8 cellular contexts compared by ENCODE assay signal in the genomic region with DNA sequence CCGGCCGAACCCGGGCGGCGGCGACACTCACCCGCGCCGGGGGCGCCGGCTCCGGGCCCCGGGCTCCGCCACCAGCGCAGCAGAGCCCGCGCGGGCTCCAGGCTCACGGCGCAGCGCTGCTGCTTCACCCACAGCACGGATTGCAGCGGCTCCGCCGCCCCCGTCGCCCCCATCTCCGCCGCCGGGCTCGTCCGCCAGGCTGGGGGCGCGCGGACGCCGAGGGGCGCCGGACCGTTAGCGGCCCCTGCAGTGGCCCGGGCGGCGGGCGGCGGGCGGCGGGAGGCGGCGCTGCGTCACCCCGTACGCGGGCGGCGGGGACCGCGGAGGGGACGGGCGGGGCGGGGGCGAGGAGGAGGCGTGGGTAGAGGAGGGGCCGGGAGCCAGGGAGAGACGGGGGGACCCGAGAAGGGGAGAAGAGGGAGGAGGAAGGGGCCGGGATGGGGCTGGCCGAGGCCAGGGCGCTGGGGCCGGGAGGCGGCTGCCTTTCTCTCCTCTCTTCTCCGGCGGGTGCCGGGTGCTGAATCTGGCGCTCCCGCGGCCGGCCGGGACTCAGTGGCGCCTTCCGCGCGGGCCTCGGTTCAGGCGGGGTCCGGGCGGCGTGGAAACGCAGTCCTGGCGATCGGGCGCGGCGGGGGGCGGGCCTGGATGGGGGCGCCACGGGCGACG. TPM values are rescaled to one million over a fixed set of nuclear protein-coding genes. Genes with fewer than 3 reads are reported as not detected.
A peak's percentile ranks its signal among the peaks of the same experiment; 100 is the strongest.
DNase-seq lines count a peak whose midpoint lies in the region; ATAC-seq, FAIRE-seq and TF ChIP-seq lines count a peak whose summit lies in the region.

A gene with protein sequence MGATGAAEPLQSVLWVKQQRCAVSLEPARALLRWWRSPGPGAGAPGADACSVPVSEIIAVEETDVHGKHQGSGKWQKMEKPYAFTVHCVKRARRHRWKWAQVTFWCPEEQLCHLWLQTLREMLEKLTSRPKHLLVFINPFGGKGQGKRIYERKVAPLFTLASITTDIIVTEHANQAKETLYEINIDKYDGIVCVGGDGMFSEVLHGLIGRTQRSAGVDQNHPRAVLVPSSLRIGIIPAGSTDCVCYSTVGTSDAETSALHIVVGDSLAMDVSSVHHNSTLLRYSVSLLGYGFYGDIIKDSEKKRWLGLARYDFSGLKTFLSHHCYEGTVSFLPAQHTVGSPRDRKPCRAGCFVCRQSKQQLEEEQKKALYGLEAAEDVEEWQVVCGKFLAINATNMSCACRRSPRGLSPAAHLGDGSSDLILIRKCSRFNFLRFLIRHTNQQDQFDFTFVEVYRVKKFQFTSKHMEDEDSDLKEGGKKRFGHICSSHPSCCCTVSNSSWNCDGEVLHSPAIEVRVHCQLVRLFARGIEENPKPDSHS (minus strand): TSS at position 277 of the 666 bp plus-strand sequence. CDS start 104 bp downstream, at position 173.

- DNase-seq in NCI-H2107 (lab: John Stamatoyannopoulos, UW) (peak; percentile 19), NCI-H2107 treated with DMSO at 0.1 percent for 48 hours (lab: John Stamatoyannopoulos, UW; ENCODE audit: unreplicated experiment) (no peak), HTR-8/SVneo (ENCODE audit: insufficient read length, low spot score) (peak; percentile 61), adipocyte (ENCODE audit: low read depth) (peak; percentile 92), Right ventricle myocardium superior (peak; percentile 84), osteoblast (ENCODE audit: insufficient read length, low spot score, missing footprints) (peak; percentile 97), aorta (peak; percentile 89 to 92)

- FAIRE-seq in HTR-8/SVneo (lab: Jason Lieb, UNC), result no peak

- H3K79me2 ChIP-seq in SU-DHL-6 (ENCODE audit: insufficient read depth, low read length) (peaks cover 18% of the 10 kb centered on the region; the same call in 1 of the 2 replicates), osteoblast (ENCODE audit: insufficient read depth, low read length) (peaks cover 58% of the 10 kb centered on the region)

- H3K27ac ChIP-seq in SU-DHL-6 (ENCODE audit: low read depth, low read length) (peak within 1 kb of the TSS; percentile 66), osteoblast (ENCODE audit: low read depth, low read length) (no peak within 1 kb of the TSS), aorta (ENCODE audit: low read depth in 1 of 2, low read length in 2 of 2) (peak within 1 kb of the TSS; percentile 43 to 50)

- peak within 1 kb of the TSS; percentile 90 for H2AFZ ChIP-seq in SU-DHL-6 (ENCODE audit: low read depth, low read length, severe bottlenecking)
- peak within 1 kb of the TSS; percentile 28 for H2AFZ ChIP-seq in osteoblast (ENCODE audit: low read length)

- no peaks in the 10 kb centered on the region for H3K9me2 ChIP-seq in SU-DHL-6 (replicated peaks; ENCODE audit: insufficient read depth, low read length)

- peak within 1 kb of the TSS; percentile 63 for H3K9ac ChIP-seq in SU-DHL-6 (ENCODE audit: low read length)
- H3K9ac ChIP-seq in adipocyte (ENCODE audit: low read length), result peak within 1 kb of the TSS; percentile 88

- no peaks in the 10 kb centered on the region for H3K27me3 ChIP-seq in SU-DHL-6 (ENCODE audit: low read length)
- no peaks in the 10 kb centered on the region for H3K27me3 ChIP-seq in adipocyte (replicated peaks; ENCODE audit: control insufficient read depth, insufficient read depth, low read length)
- no peaks in the 10 kb centered on the region for H3K27me3 ChIP-seq in osteoblast (ENCODE audit: insufficient read depth, low read length)
- no peaks in the 10 kb centered on the region for H3K27me3 ChIP-seq in aorta (ENCODE audit: control insufficient read depth in 1 of 2, insufficient read depth in 2 of 2, low read length in 1 of 2)

- peak within 1 kb of the TSS; percentile 72 for H3K4me2 ChIP-seq in SU-DHL-6 (ENCODE audit: low read depth, low read length, poor library complexity, severe bottlenecking)
- peak within 1 kb of the TSS; percentile 89 for H3K4me2 ChIP-seq in osteoblast (ENCODE audit: insufficient read depth, low read length)

- ATAC-seq in Right ventricle myocardium superior (ENCODE audit: poor library complexity) (peak; percentile 80), aorta (ENCODE audit: low FRiP score) (peak; percentile 87)

- peaks cover 38% of the 10 kb centered on the region for H3K4me1 ChIP-seq in adipocyte (ENCODE audit: control insufficient read depth, insufficient read depth, low read length)
- peaks cover 29% of the 10 kb centered on the region for H3K4me1 ChIP-seq in osteoblast (ENCODE audit: insufficient read depth, low read length)
- H3K4me1 ChIP-seq in aorta (ENCODE audit: control insufficient read depth in 1 of 2, insufficient read depth in 2 of 2, low read length in 2 of 2), result no peaks in the 10 kb centered on the region

- H3K4me3 ChIP-seq in SU-DHL-6 (ENCODE audit: insufficient read depth, low read length, poor library complexity, severe bottlenecking) (peak within 1 kb of the TSS; percentile 58), adipocyte (ENCODE audit: low read length) (peak within 1 kb of the TSS; percentile 91), osteoblast (ENCODE audit: insufficient read depth, low read length) (peak within 1 kb of the TSS; percentile 78), aorta (ENCODE audit: low read length in 2 of 2) (peak within 1 kb of the TSS; percentile 90 to 95)

- intact Hi-C loops in Right ventricle myocardium superior (cut with DNase I) (loop anchor here (10.0 kb wide), 1 partner anchor 53 kb away; no protein-coding TSS in a partner anchor), aorta (cut with DNase I) (loop anchor here in 1 of 2 donors (2.0 to 10.0 kb wide), 3 partner anchors 17 to 163 kb away; a partner anchor contains a TSS)

- 0 to 1% methylated on average over 49 to 99 of the region's 99 CpGs for WGBS in aorta, 2 donors

- TF ChIP-seq CTCF in SU-DHL-6 (IDR thresholded peaks at IDR 0.05; ENCODE audit: insufficient read depth, low read length, poor library complexity, severe bottlenecking) (no peak), osteoblast (IDR thresholded peaks at IDR 0.05; ENCODE audit: extremely low read depth, low read depth, low read length) (no peak)

- H3K9me3 ChIP-seq in SU-DHL-6 (ENCODE audit: insufficient read depth, low read length) (no peaks in the 10 kb centered on the region), adipocyte (ENCODE audit: control insufficient read depth, low read length) (no peaks in the 10 kb centered on the region), osteoblast (ENCODE audit: low read depth, low read length) (no peaks in the 10 kb centered on the region), aorta (ENCODE audit: control insufficient read depth, low read length) (no peaks in the 10 kb centered on the region)

- H3F3A ChIP-seq in SU-DHL-6 (ENCODE audit: insufficient read depth), result no peaks in the 10 kb centered on the region

- no peaks in the 10 kb centered on the region for H3K36me3 ChIP-seq in SU-DHL-6 (ENCODE audit: low read length)
- H3K36me3 ChIP-seq in adipocyte (ENCODE audit: control insufficient read depth, insufficient read depth, low read length, severe bottlenecking), result no peaks in the 10 kb centered on the region
- H3K36me3 ChIP-seq in osteoblast (ENCODE audit: insufficient read depth, low read length), result no peaks in the 10 kb centered on the region
- no peaks in the 10 kb centered on the region for H3K36me3 ChIP-seq in aorta (ENCODE audit: control insufficient read depth in 1 of 2, insufficient read depth in 2 of 2, low read length in 1 of 2)

- H4K20me1 ChIP-seq in SU-DHL-6 (ENCODE audit: low read depth, low read length) (no peaks in the 10 kb centered on the region; the same call in 1 of the 2 replicates), osteoblast (ENCODE audit: insufficient read depth, low read length) (peaks cover 22% of the 10 kb centered on the region)

RNA-seq across cellular contexts. Expression of the gene that starts here (rescaled TPM):
- total RNA-seq in Right ventricle myocardium superior, result 69.0 TPM
- total RNA-seq in osteoblast, result 27.7 and 28.2 TPM in 2 replicates
- 10 to 100 TPM; 33.8 to 38.1 TPM for total RNA-seq in aorta
- 10 to 100 TPM; 20.6 to 41.6 TPM for polyA plus RNA-seq in aorta
